28 cellular contexts compared by ENCODE assay signal in the genomic region with DNA sequence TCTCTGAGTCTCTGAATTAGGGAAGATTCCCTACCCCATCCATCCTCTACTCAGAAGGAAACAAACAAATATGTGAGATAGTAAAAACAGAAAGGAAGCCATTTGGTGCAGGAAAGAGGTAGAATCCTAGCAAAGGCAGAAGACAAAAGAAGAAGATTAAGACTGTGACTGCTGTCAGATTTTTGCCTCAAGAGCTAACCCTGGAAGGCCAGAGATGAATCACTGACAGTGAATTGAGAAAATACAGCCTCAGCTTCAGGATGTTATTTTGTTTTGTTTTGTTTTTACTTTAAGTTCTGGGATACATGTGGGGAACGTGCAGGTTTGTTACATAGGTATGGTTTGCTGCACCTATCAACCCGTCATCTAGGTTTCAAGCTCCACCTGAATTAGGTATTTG. TPM values are rescaled to one million over a fixed set of nuclear protein-coding genes. Genes with fewer than 3 reads are reported as not detected.
DNase-seq lines count a peak whose midpoint lies in the region; ATAC-seq and TF ChIP-seq lines count a peak whose summit lies in the region.
"Had no signal": no experiment of that assay in that cellular context is flagged by ENCODE, and none has a peak within 500 bp of the region (broad histone marks: within the 10 kb centered on the region; RNA-seq: fewer than 3 reads in every experiment).

No MANE protein-coding gene starts in this region.

- no peak overlapping the region for H3K4me2 ChIP-seq in SK-N-SH
- H3K4me2 ChIP-seq: neural progenitor cell had no signal

- H3K4me3 ChIP-seq in SK-N-SH (ENCODE audit: low read depth in 2 of 2, low read length in 1 of 2) (no peak overlapping the region), adrenal gland (no peak overlapping the region), uterus (no peak overlapping the region)
- H3K4me3 ChIP-seq: neural progenitor cell, thyroid gland had no signal

- H2AFZ ChIP-seq in SK-N-SH (ENCODE audit: low read depth): no peak overlapping the region
- H2AFZ ChIP-seq: neural progenitor cell had no signal

- H3K4me1 ChIP-seq in SK-N-SH (ENCODE audit: control insufficient read depth in 1 of 2, insufficient read depth in 2 of 2, low read depth in 1 of 2, low read length in 1 of 2) (peaks cover 0 to 20% of the 10 kb centered on the region in 2 experiments; a peak in 3 of 4 replicates), adrenal gland (replicated peaks in 1 of 2) (peaks cover 29 to 60% of the 10 kb centered on the region in 2 donors), uterus (peaks cover 0 to 9% of the 10 kb centered on the region in 2 donors)
- H3K4me1 ChIP-seq: neural progenitor cell had no signal

- H3K79me2 ChIP-seq in SK-N-SH (ENCODE audit: insufficient read depth): peaks cover 32% of the 10 kb centered on the region

- H3K9me3 ChIP-seq in SK-N-SH (no peaks in the 10 kb centered on the region), adrenal gland (replicated peaks in 1 of 3) (no peaks in the 10 kb centered on the region), uterus (no peaks in the 10 kb centered on the region)
- H3K9me3 ChIP-seq: thyroid gland had no signal

- no peaks in the 10 kb centered on the region for H3K27me3 ChIP-seq in SK-N-SH (ENCODE audit: insufficient read depth)
- H3K27me3 ChIP-seq in adrenal gland: no peaks in the 10 kb centered on the region
- H3K27me3 ChIP-seq in uterus: no peaks in the 10 kb centered on the region
- H3K27me3 ChIP-seq: neural progenitor cell, thyroid gland had no signal

- no peaks in the 10 kb centered on the region for H3K27me3 Mint-ChIP-seq in effector memory CD8-positive, alpha-beta T cell
- H3K27me3 Mint-ChIP-seq in activated CD4-positive, alpha-beta T cell treated with anti-CD3 and anti-CD28 coated beads, Interleukin-2, amount 10 ng/mL, durations not matched to agents 7 days and 5 days: no peaks in the 10 kb centered on the region
- H3K27me3 Mint-ChIP-seq in activated CD8-positive, alpha-beta T cell treated with anti-CD3 and anti-CD28 coated beads for 36 hours: no peaks in the 10 kb centered on the region
- H3K27me3 Mint-ChIP-seq: activated naive CD8-positive, alpha-beta T cell treated with anti-CD3 and anti-CD28 coated beads, Interleukin-2, amount 50 U/mL, for 24 hours had no signal

- 83% methylated on average over 2 of the region's 2 CpGs for WGBS in SK-N-SH (ENCODE audit: low lambda C conversion rate)
- WGBS in adrenal gland, 4 donors: 42 to 56% (median 44%) methylated on average over 2 of the region's 2 CpGs

- H4K20me1 ChIP-seq in SK-N-SH (ENCODE audit: insufficient read depth): peaks cover 3% of the 10 kb centered on the region; the same call in 1 of the 2 replicates

- no peak for DNase-seq in SK-N-SH
- DNase-seq in adrenal gland: no peak
- peak; percentile 37 for DNase-seq in hepatic stellate cell (ENCODE audit: low spot score)
- no peak for DNase-seq in uterus
- DNase-seq in effector memory CD8-positive, alpha-beta T cell: no peak
- no peak for DNase-seq in activated CD4-positive, alpha-beta T cell treated with anti-CD3 and anti-CD28 coated beads, Interleukin-2, amount 10 ng/mL, durations not matched to agents 7 days and 5 days
- DNase-seq in activated CD8-positive, alpha-beta T cell treated with anti-CD3 and anti-CD28 coated beads for 36 hours: no peak
- DNase-seq: activated CD4-positive, alpha-beta T cell treated with anti-CD3 and anti-CD28 coated beads for 4 hours; activated effector memory CD4-positive, alpha-beta T cell treated with Interleukin-2 at 50 U/mL for 16 hours; activated naive CD8-positive, alpha-beta T cell treated with anti-CD3 and anti-CD28 coated beads, Interleukin-2, amount 50 U/mL, for 24 hours; cortex of kidney; DMS79 treated with DMSO at 0.1 percent for 48 hours; immature natural killer cell; left ventricle myocardium superior; NCI-H1105 treated with DMSO at 0.1 percent for 48 hours; NCI-H2081 treated with DMSO at 0.1 percent for 48 hours; NCI-H524; NK-92 treated with Interleukin-12 subunit alpha and Interleukin-12 subunit beta, amount 100 ng/mL, for 24 hours; SHP77 treated with DMSO at 0.1 percent for 48 hours; stimulated activated CD4-positive, alpha-beta T cell treated with anti-CD3 and anti-CD28 coated beads, Interleukin-2, amount 100 ng/mL, for 48 hours; stimulated activated naive CD8-positive, alpha-beta T cell treated with anti-CD3 and anti-CD28 coated beads, Interleukin-15, Interleukin-2, amounts not matched to agents 100 U/mL and 50 U/mL, for 24 hours; T-helper 1 cell; thyroid gland had no signal

- H3K36me3 ChIP-seq in SK-N-SH (replicated peaks in 1 of 2; ENCODE audit: control insufficient read depth in 1 of 2, insufficient read depth in 2 of 2, low read length in 1 of 2) (peaks cover 0 to 11% of the 10 kb centered on the region in 2 experiments), adrenal gland (replicated peaks in 1 of 2) (no peaks in the 10 kb centered on the region), uterus (no peaks in the 10 kb centered on the region)
- H3K36me3 ChIP-seq: neural progenitor cell, thyroid gland had no signal

- H3K9me2 ChIP-seq in SK-N-SH: no peaks in the 10 kb centered on the region

- peaks cover 30% of the 10 kb centered on the region for H3K36me3 Mint-ChIP-seq in effector memory CD8-positive, alpha-beta T cell (ENCODE audit: insufficient read depth)
- peaks cover 12% of the 10 kb centered on the region for H3K36me3 Mint-ChIP-seq in activated CD4-positive, alpha-beta T cell treated with anti-CD3 and anti-CD28 coated beads, Interleukin-2, amount 10 ng/mL, durations not matched to agents 7 days and 5 days (ENCODE audit: low read depth)
- H3K36me3 Mint-ChIP-seq in activated CD8-positive, alpha-beta T cell treated with anti-CD3 and anti-CD28 coated beads for 36 hours (ENCODE audit: low read depth): peaks cover 35% of the 10 kb centered on the region

- H3F3A ChIP-seq in SK-N-SH (replicated peaks; ENCODE audit: insufficient read depth): peaks cover 21% of the 10 kb centered on the region

- TF ChIP-seq POLR2A in adrenal gland (IDR thresholded peaks at IDR 0.05) (no peak), uterus (IDR thresholded peaks at IDR 0.05) (no peak)

- peaks cover 12 to 16% of the 10 kb centered on the region in 2 donors for H3K4me1 Mint-ChIP-seq in effector memory CD8-positive, alpha-beta T cell (ENCODE audit: low read depth in 2 of 2)
- H3K4me1 Mint-ChIP-seq in activated CD4-positive, alpha-beta T cell treated with anti-CD3 and anti-CD28 coated beads, Interleukin-2, amount 10 ng/mL, durations not matched to agents 7 days and 5 days: peaks cover 21% of the 10 kb centered on the region
- H3K4me1 Mint-ChIP-seq in activated CD8-positive, alpha-beta T cell treated with anti-CD3 and anti-CD28 coated beads for 36 hours (ENCODE audit: low read depth): peaks cover 30% of the 10 kb centered on the region

- H3K27ac Mint-ChIP-seq in effector memory CD8-positive, alpha-beta T cell: no peak overlapping the region
- no peak overlapping the region for H3K27ac Mint-ChIP-seq in activated CD4-positive, alpha-beta T cell treated with anti-CD3 and anti-CD28 coated beads, Interleukin-2, amount 10 ng/mL, durations not matched to agents 7 days and 5 days
- no peak overlapping the region for H3K27ac Mint-ChIP-seq in activated CD8-positive, alpha-beta T cell treated with anti-CD3 and anti-CD28 coated beads for 36 hours
- H3K27ac Mint-ChIP-seq: neural progenitor cell had no signal

- no peak overlapping the region for H3K4me3 Mint-ChIP-seq in effector memory CD8-positive, alpha-beta T cell
- H3K4me3 Mint-ChIP-seq in activated CD4-positive, alpha-beta T cell treated with anti-CD3 and anti-CD28 coated beads, Interleukin-2, amount 10 ng/mL, durations not matched to agents 7 days and 5 days: no peak overlapping the region
- no peak overlapping the region for H3K4me3 Mint-ChIP-seq in activated CD8-positive, alpha-beta T cell treated with anti-CD3 and anti-CD28 coated beads for 36 hours
- H3K4me3 Mint-ChIP-seq: activated naive CD8-positive, alpha-beta T cell treated with anti-CD3 and anti-CD28 coated beads, Interleukin-2, amount 50 U/mL, for 24 hours; immature natural killer cell; neural progenitor cell had no signal

- TF ChIP-seq CTCF in SK-N-SH (IDR thresholded peaks at IDR 0.05): no peak
- TF ChIP-seq CTCF in adrenal gland (IDR thresholded peaks at IDR 0.05): no peak
- no peak for TF ChIP-seq CTCF in uterus (IDR thresholded peaks at IDR 0.05)
- no peak for TF ChIP-seq CTCF in activated CD8-positive, alpha-beta T cell treated with anti-CD3 and anti-CD28 coated beads for 36 hours (IDR thresholded peaks at IDR 0.05)

- H3K9ac ChIP-seq in SK-N-SH: peak overlapping the region; percentile 40; the same call in 1 of the 2 replicates
- H3K9ac ChIP-seq: neural progenitor cell had no signal

- POLR2A ChIA-PET in SK-N-SH (lab: Yijun Ruan, JAX): no interaction called here
- POLR2A ChIA-PET in activated CD4-positive, alpha-beta T cell treated with anti-CD3 and anti-CD28 coated beads, Interleukin-2, amount 10 ng/mL, durations not matched to agents 7 days and 5 days (lab: Charles Lee): interaction anchor here (0.6 kb wide), 1 partner anchor 21 kb away, joined by 3 read pairs; no protein-coding TSS in a partner anchor
- POLR2A ChIA-PET in activated CD8-positive, alpha-beta T cell treated with anti-CD3 and anti-CD28 coated beads for 36 hours (lab: Charles Lee): interaction anchor here (1.2 kb wide), 1 partner anchor 19 kb away, joined by 3 read pairs; no protein-coding TSS in a partner anchor

- ATAC-seq in SK-N-SH treated with all-trans-retinoic acid at 6 μM for 48 hours: no peak
- ATAC-seq in effector memory CD8-positive, alpha-beta T cell (replicated peaks): no peak
- no peak for ATAC-seq in activated CD8-positive, alpha-beta T cell treated with anti-CD3 and anti-CD28 coated beads for 36 hours
- ATAC-seq: activated naive CD8-positive, alpha-beta T cell treated with anti-CD3 and anti-CD28 coated beads, Interleukin-2, amount 50 U/mL, for 24 hours; HepG2; left ventricle myocardium superior; stimulated activated naive CD8-positive, alpha-beta T cell treated with anti-CD3 and anti-CD28 coated beads, Interleukin-15, Interleukin-2, amounts not matched to agents 100 U/mL and 50 U/mL, for 24 hours had no signal

- intact Hi-C loops in adrenal gland (cut with DNase I): no loop called here
- intact Hi-C loops in uterus (cut with DNase I; ENCODE audit: low total_unique reads): no loop called here
- intact Hi-C loops in activated CD8-positive, alpha-beta T cell treated with anti-CD3 and anti-CD28 coated beads for 36 hours (cut with micrococcal nuclease): no loop called here

- TF ChIP-seq EP300 in SK-N-SH (IDR thresholded peaks at IDR 0.05; ENCODE audit: borderline replicate concordance in 1 of 2, low read depth in 1 of 2, low read length in 1 of 2): no peak

- H3K27ac ChIP-seq in SK-N-SH (ENCODE audit: low read depth in 2 of 2, low read length in 1 of 2) (peak overlapping the region in 1 of 2 experiments; percentile 69; a peak in 2 of 4 replicates), adrenal gland (peak overlapping the region in 3 of 5 donors; percentile 23 to 54 (median 32)), uterus (peak overlapping the region; percentile 63 to 79)
- H3K27ac ChIP-seq: 22Rv1, HL-60, neural progenitor cell, thyroid gland had no signal

- no peak for TF ChIP-seq RAD21 in SK-N-SH (IDR thresholded peaks at IDR 0.05; ENCODE audit: low read length)

- CTCF ChIA-PET in SK-N-SH (lab: Yijun Ruan, JAX): interaction anchor here (0.8 kb wide), 1 partner anchor 239 kb away, joined by 3 read pairs; no protein-coding TSS in a partner anchor
- CTCF ChIA-PET in activated CD4-positive, alpha-beta T cell treated with anti-CD3 and anti-CD28 coated beads, Interleukin-2, amount 10 ng/mL, durations not matched to agents 7 days and 5 days (lab: Charles Lee): interaction anchor here (0.6 kb wide), 1 partner anchor 28 kb away, joined by 3 read pairs; no protein-coding TSS in a partner anchor
- CTCF ChIA-PET in activated CD8-positive, alpha-beta T cell treated with anti-CD3 and anti-CD28 coated beads for 36 hours (lab: Charles Lee): interaction anchor here (0.8 to 1.6 kb wide), 2 partner anchors 20 to 58 kb away, joined by 3 to 4 read pairs; a partner anchor contains a TSS

- H3K9me3 Mint-ChIP-seq in effector memory CD8-positive, alpha-beta T cell: no peaks in the 10 kb centered on the region
- H3K9me3 Mint-ChIP-seq in activated CD4-positive, alpha-beta T cell treated with anti-CD3 and anti-CD28 coated beads, Interleukin-2, amount 10 ng/mL, durations not matched to agents 7 days and 5 days: no peaks in the 10 kb centered on the region
- H3K9me3 Mint-ChIP-seq in activated CD8-positive, alpha-beta T cell treated with anti-CD3 and anti-CD28 coated beads for 36 hours: no peaks in the 10 kb centered on the region
- H3K9me3 Mint-ChIP-seq: activated naive CD8-positive, alpha-beta T cell treated with anti-CD3 and anti-CD28 coated beads, Interleukin-2, amount 50 U/mL, for 24 hours; immature natural killer cell; neural progenitor cell had no signal

RNA-seq across cellular contexts. Expression of a gene that starts 31.7 kb away (rescaled TPM):
- polyA plus RNA-seq in SK-N-SH (2012; rRNA removed) (4.4 and 6.4 TPM in 2 replicates), adrenal gland (10 to 100 TPM in 1 of 3 donors, 1 to 10 TPM in 2; 4.4 to 12.8 (median 6.7) TPM)
- polyA plus RNA-seq in SK-N-SH (2012; cell fraction: cytosol; rRNA removed): 6.1 TPM in 2 replicates
- 3.4 and 4.5 TPM in 2 replicates for polyA plus RNA-seq in SK-N-SH (2012; cell fraction: nucleus; rRNA removed)
- total RNA-seq in adrenal gland (10 to 100 TPM; 15.4 to 22.9 (median 17.8) TPM), uterus (10 to 100 TPM in 2 of 4 donors, 1 to 10 TPM in 2; 7.9 to 26.9 (median 14.4) TPM)
- 1 to 10 TPM; 8.8 to 8.9 TPM for total RNA-seq in activated CD4-positive, alpha-beta T cell treated with anti-CD3 and anti-CD28 coated beads, Interleukin-2, amount 10 ng/mL, durations not matched to agents 7 days and 5 days
- total RNA-seq in activated CD8-positive, alpha-beta T cell treated with anti-CD3 and anti-CD28 coated beads for 36 hours: 10 to 100 TPM; 10.0 to 10.7 TPM

RNA-seq across cellular contexts. Expression of a gene that starts 47.9 kb away (rescaled TPM):
- 5.3 and 6.0 TPM in 2 replicates for polyA plus RNA-seq in SK-N-SH (2012; rRNA removed)
- 3.0 and 4.9 TPM in 2 replicates for polyA plus RNA-seq in SK-N-SH (2012; cell fraction: cytosol; rRNA removed)
- polyA plus RNA-seq in SK-N-SH (2012; cell fraction: nucleus; rRNA removed): 5.9 and 6.8 TPM in 2 replicates
- 10 to 100 TPM in 3 of 8 donors, 1 to 10 TPM in 5; 2.3 to 33.2 (median 8.4) TPM for total RNA-seq in adrenal gland
- 10 to 100 TPM in 1 of 3 donors, 1 to 10 TPM in 2; 3.3 to 11.2 (median 3.3) TPM for polyA plus RNA-seq in adrenal gland
- 1 to 10 TPM; 2.4 to 6.1 (median 5.3) TPM for total RNA-seq in uterus
- under 1 TPM; 0.52 to 0.64 TPM for total RNA-seq in activated CD4-positive, alpha-beta T cell treated with anti-CD3 and anti-CD28 coated beads, Interleukin-2, amount 10 ng/mL, durations not matched to agents 7 days and 5 days
- 1 to 10 TPM; 6.6 to 7.1 TPM for total RNA-seq in activated CD8-positive, alpha-beta T cell treated with anti-CD3 and anti-CD28 coated beads for 36 hours

RNA-seq across cellular contexts. Expression of a gene that starts 58.1 kb away (rescaled TPM):
- 5.7 and 7.7 TPM in 2 replicates for polyA plus RNA-seq in SK-N-SH (2012; rRNA removed)
- polyA plus RNA-seq in SK-N-SH (2012; cell fraction: cytosol; rRNA removed): 8.5 and 9.2 TPM in 2 replicates
- polyA plus RNA-seq in SK-N-SH (2012; cell fraction: nucleus; rRNA removed): 2.3 and 4.0 TPM in 2 replicates
- 10 to 100 TPM; 15.8 to 26.0 (median 19.3) TPM for total RNA-seq in adrenal gland
- 10 to 100 TPM in 1 of 3 donors, 1 to 10 TPM in 2; 4.7 to 24.0 (median 5.9) TPM for polyA plus RNA-seq in adrenal gland
- total RNA-seq in uterus: 10 to 100 TPM in 3 of 4 donors, 1 to 10 TPM in 1; 4.9 to 33.7 (median 24.7) TPM
- 10 to 100 TPM; 22.2 to 24.7 TPM for total RNA-seq in activated CD4-positive, alpha-beta T cell treated with anti-CD3 and anti-CD28 coated beads, Interleukin-2, amount 10 ng/mL, durations not matched to agents 7 days and 5 days
- total RNA-seq in activated CD8-positive, alpha-beta T cell treated with anti-CD3 and anti-CD28 coated beads for 36 hours: 10 to 100 TPM; 18.8 to 21.6 TPM
